1 cellular context compared by ENCODE assay signal in the genomic region with DNA sequence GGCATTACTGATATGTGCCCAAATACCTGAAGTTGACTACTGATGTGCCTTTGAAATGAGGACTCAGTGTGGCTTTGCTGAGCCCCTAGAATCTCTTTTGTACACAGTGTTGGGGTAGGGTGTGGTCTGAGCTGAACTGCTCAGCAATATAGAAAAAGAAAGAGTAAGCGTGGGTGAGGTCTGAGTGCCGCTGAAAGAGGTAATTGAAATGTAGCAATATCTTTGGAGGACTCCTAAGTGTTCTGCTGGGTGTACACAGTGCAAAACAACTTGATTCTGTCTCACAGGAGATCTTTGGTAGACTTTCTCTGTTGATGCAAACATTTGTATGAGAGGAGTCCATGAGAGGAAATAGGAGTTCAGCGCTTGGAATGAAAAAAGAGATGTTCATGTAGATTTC.
TF ChIP-seq lines count a peak whose summit lies in the region.

No MANE protein-coding gene starts in this region.

TF ChIP-seq in H1, 55 proteins besides CTCF, POLR2A, EP300 and RAD21:
- no peak for TF ChIP-seq JUND (IDR thresholded peaks at IDR 0.05; ENCODE audit: low read length)
